In the genomic region with DNA sequence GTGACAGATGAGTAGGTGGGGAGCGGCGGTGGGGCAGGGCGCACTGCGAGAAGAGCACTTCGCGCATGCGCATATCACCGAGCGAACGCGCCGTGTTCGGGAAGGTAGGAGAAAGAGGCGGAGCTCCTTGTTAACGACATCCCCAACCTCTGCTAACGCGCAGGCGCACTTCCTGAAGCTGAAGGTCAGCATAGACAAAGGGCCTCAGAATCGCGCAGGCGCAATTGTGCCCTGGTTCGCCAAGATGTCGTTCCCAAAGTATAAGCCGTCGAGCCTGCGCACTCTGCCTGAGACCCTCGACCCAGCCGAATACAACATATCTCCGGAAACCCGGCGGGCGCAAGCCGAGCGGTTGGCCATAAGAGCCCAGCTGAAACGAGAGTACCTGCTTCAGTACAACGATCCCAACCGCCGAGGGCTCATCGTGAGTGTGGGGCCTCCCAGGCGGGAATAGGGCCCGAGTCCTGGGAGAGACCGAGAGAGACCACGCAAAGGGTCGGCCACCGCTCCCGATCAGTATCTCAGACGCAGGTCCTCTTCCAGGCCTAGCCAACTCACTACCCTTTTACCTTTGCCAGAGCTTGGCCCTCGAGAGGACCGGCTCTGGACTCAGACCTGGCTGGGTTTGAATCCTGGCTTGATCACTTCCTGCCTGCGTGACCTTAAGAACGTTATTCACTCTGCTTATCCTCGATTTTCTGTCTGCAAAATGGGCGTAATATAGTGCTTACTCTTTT, we compare ENCODE assay signal across 8 cellular contexts. TPM values are rescaled to one million over a fixed set of nuclear protein-coding genes. Genes with fewer than 3 reads are reported as not detected.
A peak's percentile ranks its signal among the peaks of the same experiment; 100 is the strongest.
DNase-seq lines count a peak whose midpoint lies in the region; ATAC-seq and TF ChIP-seq lines count a peak whose summit lies in the region.

A gene (plus strand): TSS at position 221 of the 737 bp plus-strand sequence. CDS start 24 bp downstream, at position 245.

- peak in 1 of 4 donors; percentile 6 for TF ChIP-seq EP300 in upper lobe of left lung (IDR thresholded peaks at IDR 0.05)

- peak within 1 kb of the TSS; percentile 82 to 99 (median 95) for H3K27ac ChIP-seq in heart right ventricle
- peak within 1 kb of the TSS; percentile 90 to 95 (median 92) for H3K27ac ChIP-seq in upper lobe of left lung

- H3K4me3 ChIP-seq in heart right ventricle (peak within 1 kb of the TSS; percentile 55 to 99 (median 91)), upper lobe of left lung (peak within 1 kb of the TSS; percentile 71 to 92 (median 82))

- 0% methylated on average over 53 of the region's 53 CpGs for WGBS in heart right ventricle, 2 donors
- 1% methylated on average over 33 to 53 of the region's 53 CpGs for WGBS in upper lobe of left lung, 2 donors

- intact Hi-C loops in heart right ventricle (cut with DNase I) (loop anchor here in 6 of 10 donors (1.0 to 5.0 kb wide), 3 partner anchors 35 to 146 kb away; a partner anchor contains a TSS), posterior cingulate gyrus (cut with DNase I) (loop anchor here (1.0 kb wide), 1 partner anchor 146 kb away; a partner anchor contains a TSS)

- H3K4me1 ChIP-seq in heart right ventricle (peaks cover 9 to 50% (median 39%) of the 10 kb centered on the region in 9 donors), upper lobe of left lung (peaks cover 29 to 30% (median 30%) of the 10 kb centered on the region in 4 donors)

- H3K4me1 Mint-ChIP-seq in T-helper 1 cell treated with Interleukin-12 subunit alpha and Interleukin-12 subunit beta and Interleukin-4 antibody, amounts not matched to agents 30 μg/mL and 1 μg/mL, for 36 hours (ENCODE audit: low read depth) = peaks cover 12% of the 10 kb centered on the region

- peaks cover 6% of the 10 kb centered on the region for H3K36me3 Mint-ChIP-seq in T-helper 1 cell treated with Interleukin-12 subunit alpha and Interleukin-12 subunit beta and Interleukin-4 antibody, amounts not matched to agents 30 μg/mL and 1 μg/mL, for 36 hours (ENCODE audit: low read depth)

- H3K36me3 ChIP-seq in heart right ventricle (peaks cover 0 to 40% (median 8%) of the 10 kb centered on the region in 9 donors), upper lobe of left lung (peaks cover 4 to 25% (median 12%) of the 10 kb centered on the region in 4 donors)

- H3K9me3 ChIP-seq in heart right ventricle (no peaks in the 10 kb centered on the region), upper lobe of left lung (no peaks in the 10 kb centered on the region)

- H3K9me3 Mint-ChIP-seq in T-helper 1 cell treated with Interleukin-12 subunit alpha and Interleukin-12 subunit beta and Interleukin-4 antibody, amounts not matched to agents 30 μg/mL and 1 μg/mL, for 36 hours = no peaks in the 10 kb centered on the region

- H3K27me3 ChIP-seq in heart right ventricle (no peaks in the 10 kb centered on the region), upper lobe of left lung (no peaks in the 10 kb centered on the region)

- H3K27ac Mint-ChIP-seq in T-helper 1 cell treated with Interleukin-12 subunit alpha and Interleukin-12 subunit beta and Interleukin-4 antibody, amounts not matched to agents 30 μg/mL and 1 μg/mL, for 36 hours = peak within 1 kb of the TSS; percentile 89

- in situ Hi-C loops in GM13977 (cut with MboI; ENCODE audit: low pct_unique_long_range_greater_than_20kb, low sequenced_read_pairs, unreplicated experiment) = no loop called here

- TF ChIP-seq CTCF in GM13977 (IDR thresholded peaks at IDR 0.05; ENCODE audit: extremely low read depth, insufficient read depth, missing control alignments) (no peak), heart right ventricle (IDR thresholded peaks at IDR 0.05) (no peak), upper lobe of left lung (IDR thresholded peaks at IDR 0.05) (no peak)

- DNase-seq in GM13977 (ENCODE audit: low spot score) (peak; percentile 96), NCI-H1694 (lab: John Stamatoyannopoulos, UW) (peak; percentile 98), amniotic stem cell (lab: John Stamatoyannopoulos, UW) (peak; percentile 97), heart right ventricle (peak; percentile 97 to 99), posterior cingulate gyrus (peak; percentile 93 to 99 (median 97)), upper lobe of left lung (peak; percentile 92 to 98)

- peak; percentile 91 for ATAC-seq in HG02884 (IDR thresholded peaks at IDR 0.05; ENCODE audit: unreplicated experiment)
- ATAC-seq in heart right ventricle = peak; percentile 99 to 100 (median 100)
- peak; percentile 99 to 100 for ATAC-seq in upper lobe of left lung (ENCODE audit: low FRiP score in 2 of 2)

- TF ChIP-seq POLR2A in upper lobe of left lung (IDR thresholded peaks at IDR 0.05) = peak in 2 of 4 donors; percentile 81 to 83

- peak within 1 kb of the TSS; percentile 91 for H3K4me3 Mint-ChIP-seq in T-helper 1 cell treated with Interleukin-12 subunit alpha and Interleukin-12 subunit beta and Interleukin-4 antibody, amounts not matched to agents 30 μg/mL and 1 μg/mL, for 36 hours

- peaks cover 10% of the 10 kb centered on the region for H3K27me3 Mint-ChIP-seq in T-helper 1 cell treated with Interleukin-12 subunit alpha and Interleukin-12 subunit beta and Interleukin-4 antibody, amounts not matched to agents 30 μg/mL and 1 μg/mL, for 36 hours (ENCODE audit: low read depth)

RNA-seq across cellular contexts. Expression of the gene that starts here (rescaled TPM):
- 100 to 1,000 TPM; 347 to 581 (median 535) TPM for total RNA-seq in heart right ventricle
- polyA plus RNA-seq in heart right ventricle = 100 to 1,000 TPM; 527 to 567 TPM
- total RNA-seq in upper lobe of left lung = 100 to 1,000 TPM in 1 of 6 donors, 10 to 100 TPM in 5; 29.2 to 105 (median 79.4) TPM

Comparison
In these comparisons a context has a peak if more than half of its experiments do, and no peak if none do; other contexts are left out.
1. Peak in every context shown above with its lines: DNase-seq, ATAC-seq, H3K4me3 ChIP-seq and H3K27ac ChIP-seq.